In the genomic region with DNA sequence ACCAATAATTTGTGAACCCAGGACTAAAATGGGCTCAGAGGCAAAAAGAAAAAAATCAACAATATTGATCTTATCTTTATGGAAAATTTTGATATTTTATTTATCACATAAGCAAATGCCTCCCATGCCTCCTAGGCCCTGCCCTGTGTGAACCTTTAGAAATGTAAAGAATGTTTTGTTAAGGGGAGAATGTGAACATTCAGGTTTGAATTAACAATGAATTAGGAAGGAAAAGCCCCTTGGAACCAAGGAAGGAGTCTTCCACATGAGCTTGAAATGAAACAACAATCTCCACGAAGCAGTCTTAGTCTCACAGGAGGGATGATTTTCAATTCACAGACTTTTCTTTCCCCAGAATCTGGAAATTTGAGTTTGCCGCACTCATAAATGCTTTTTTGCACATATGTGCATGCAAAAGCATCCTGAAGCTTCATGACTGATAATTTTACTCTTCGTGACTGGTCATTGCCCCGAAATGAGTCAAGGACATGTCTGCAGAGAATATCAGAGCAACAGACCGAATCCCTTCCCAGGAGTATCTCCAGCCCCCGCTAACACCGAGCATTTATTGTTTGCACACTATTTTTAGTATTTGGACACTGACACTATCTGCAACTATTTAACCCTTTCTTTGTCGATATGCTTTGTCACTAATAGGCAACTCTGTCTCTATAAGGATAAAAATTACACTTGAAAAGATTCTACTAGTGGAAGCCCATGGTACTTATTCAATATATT, we compare ENCODE assay signal across 16 cellular contexts.
DNase-seq lines count a peak whose midpoint lies in the region; ATAC-seq and TF ChIP-seq lines count a peak whose summit lies in the region.
"Had no signal": no experiment of that assay in that cellular context is flagged by ENCODE, and none has a peak within 500 bp of the region (broad histone marks: within the 10 kb centered on the region; RNA-seq: fewer than 3 reads in every experiment).

No MANE protein-coding gene starts in this region.

- H3K4me3 Mint-ChIP-seq in endodermal cell (no peak overlapping the region), type B pancreatic cell (peak overlapping the region; percentile 59)
- H3K4me3 Mint-ChIP-seq: activated T-cell treated with anti-CD3 and anti-CD28 coated beads, Interleukin-2, amount 50 U/mL, for 24 hours had no signal

- 81 to 84% methylated on average over 8 of the region's 8 CpGs for WGBS in endodermal cell (ENCODE audit: insufficient coverage in 1 of 2, insufficient read length in 1 of 2), 2 experiments

- H3K4me1 Mint-ChIP-seq in endodermal cell (peaks cover 13% of the 10 kb centered on the region), type B pancreatic cell (ENCODE audit: unreplicated experiment) (peaks cover 22% of the 10 kb centered on the region)

- H3K27me3 ChIP-seq in cardiac muscle cell (no peaks in the 10 kb centered on the region), endodermal cell (ENCODE audit: control insufficient read depth, insufficient read depth, low read length, poor library complexity, severe bottlenecking) (peaks cover 7% of the 10 kb centered on the region)
- H3K27me3 ChIP-seq: left lung, suprapubic skin had no signal

- H3K9me3 Mint-ChIP-seq in endodermal cell (no peaks in the 10 kb centered on the region), type B pancreatic cell (peaks cover 3% of the 10 kb centered on the region)
- H3K9me3 Mint-ChIP-seq: activated T-cell treated with anti-CD3 and anti-CD28 coated beads, Interleukin-2, amount 50 U/mL, for 24 hours had no signal

- H3K9me3 ChIP-seq in cardiac muscle cell (ENCODE audit: low read depth): no peaks in the 10 kb centered on the region
- H3K9me3 ChIP-seq in endodermal cell (ENCODE audit: control insufficient read depth, low read length): no peaks in the 10 kb centered on the region
- H3K9me3 ChIP-seq: left lung, suprapubic skin had no signal

- H3K36me3 Mint-ChIP-seq in endodermal cell (ENCODE audit: low read depth) (peaks cover 7% of the 10 kb centered on the region), type B pancreatic cell (no peaks in the 10 kb centered on the region)

- H3K36me3 ChIP-seq in cardiac muscle cell: no peaks in the 10 kb centered on the region
- no peaks in the 10 kb centered on the region for H3K36me3 ChIP-seq in endodermal cell (ENCODE audit: control insufficient read depth, insufficient read depth, low read length)
- H3K36me3 ChIP-seq: left lung, suprapubic skin had no signal

- H3K27ac ChIP-seq in cardiac muscle cell: peak overlapping the region; percentile 61
- no peak overlapping the region for H3K27ac ChIP-seq in endodermal cell (ENCODE audit: low read depth, low read length)
- H3K27ac ChIP-seq: left lung, RWPE1, suprapubic skin had no signal

- H3K27ac Mint-ChIP-seq in endodermal cell (peak overlapping the region; percentile 59), type B pancreatic cell (peak overlapping the region; percentile 70)
- H3K27ac Mint-ChIP-seq: activated T-cell treated with anti-CD3 and anti-CD28 coated beads, Interleukin-2, amount 50 U/mL, for 24 hours had no signal

- H3K9ac ChIP-seq in endodermal cell (ENCODE audit: extremely low read depth, low read length, poor library complexity, severe bottlenecking): no peak overlapping the region

- DNase-seq in cardiac muscle cell (ENCODE audit: low read depth in 1 of 2, low spot score in 1 of 2) (no peak), Right ventricle myocardium superior (no peak), endodermal cell (no peak), left kidney (ENCODE audit: low read depth, low spot score) (peak; percentile 16), type B pancreatic cell (ENCODE audit: extremely low spot score, unreplicated experiment) (no peak), SW480 (ENCODE audit: low spot score) (no peak), SW 1271 (lab: John Stamatoyannopoulos, UW) (no peak)
- DNase-seq: activated T-cell treated with anti-CD3 and anti-CD28 coated beads, Interleukin-2, amount 50 U/mL, for 24 hours; aorta; erythroblast; left lung; NCI-H226 had no signal

- intact Hi-C loops in Right ventricle myocardium superior (cut with DNase I): no loop called here

- TF ChIP-seq CTCF in cardiac muscle cell (IDR thresholded peaks at IDR 0.05; ENCODE audit: low read depth, low read length) (no peak), endodermal cell (conservative IDR thresholded peaks at IDR 0.05) (no peak), type B pancreatic cell (conservative IDR thresholded peaks at IDR 0.05) (peak; percentile 39)

- no peak overlapping the region for H3K4me3 ChIP-seq in cardiac muscle cell
- H3K4me3 ChIP-seq in endodermal cell (ENCODE audit: low read length): no peak overlapping the region
- H3K4me3 ChIP-seq: GM12878, left lung, suprapubic skin had no signal

- peaks cover 47% of the 10 kb centered on the region for H3K27me3 Mint-ChIP-seq in endodermal cell (ENCODE audit: insufficient read depth)
- no peaks in the 10 kb centered on the region for H3K27me3 Mint-ChIP-seq in type B pancreatic cell

- no peak for ATAC-seq in Right ventricle myocardium superior (ENCODE audit: poor library complexity)
- no peak for ATAC-seq in HG03354 (IDR thresholded peaks at IDR 0.05; ENCODE audit: poor library complexity, severe bottlenecking, unreplicated experiment)
- ATAC-seq: GM12878, left lung had no signal

- H3K4me1 ChIP-seq in cardiac muscle cell (ENCODE audit: low read depth) (peaks cover 20% of the 10 kb centered on the region), endodermal cell (ENCODE audit: control insufficient read depth, insufficient read depth, low read length) (peaks cover 6% of the 10 kb centered on the region)
- H3K4me1 ChIP-seq: left lung had no signal
